ENCODE assay signal across 10 cellular contexts in genomic region chr17:7486181-7486580, GRCh38. TPM values are rescaled to one million over a fixed set of nuclear protein-coding genes. Genes with fewer than 3 reads are reported as not detected.
DNase-seq lines count a peak whose midpoint lies in the region; ATAC-seq and TF ChIP-seq lines count a peak whose summit lies in the region.
"Had no signal": no experiment of that assay in that cellular context is flagged by ENCODE, and none has a peak within 500 bp of the region (broad histone marks: within the 10 kb centered on the region; RNA-seq: fewer than 3 reads in every experiment).

No MANE protein-coding gene starts in this region.

- ATAC-seq in HG03457 (IDR thresholded peaks at IDR 0.05; ENCODE audit: unreplicated experiment) (no peak), GM21737 (IDR thresholded peaks at IDR 0.05; ENCODE audit: unreplicated experiment) (no peak)

- peaks cover 44 to 80% (median 73%) of the 10 kb centered on the region in 4 donors for H3K4me1 ChIP-seq in esophagus muscularis mucosa
- peaks cover 22% of the 10 kb centered on the region for H3K4me1 ChIP-seq in rectal smooth muscle tissue (ENCODE audit: control insufficient read depth, insufficient read depth, low read length)

- TF ChIP-seq EP300 in esophagus muscularis mucosa (IDR thresholded peaks at IDR 0.05), result no peak

- POLR2A ChIA-PET in RWPE1 (lab: Yijun Ruan, JAX; ENCODE audit: low non-redundant PET), result interaction anchor here (0.7 kb wide), 1 partner anchor 86 kb away, joined by 4 read pairs; no protein-coding TSS in a partner anchor

- intact Hi-C loops in esophagus muscularis mucosa (cut with DNase I), result loop anchor here (5.0 kb wide), 1 partner anchor 49 kb away; the partner anchor contains the start of genes FGF11 and TMEM102

- no peak overlapping the region for H3K9ac ChIP-seq in rectal smooth muscle tissue (ENCODE audit: low read length)

- H3K36me3 ChIP-seq in GM06990 (ENCODE audit: control insufficient read depth, insufficient read depth, low read length) (peaks cover 1% of the 10 kb centered on the region), esophagus muscularis mucosa (peaks cover 0 to 2% (median 0%) of the 10 kb centered on the region in 4 donors), rectal smooth muscle tissue (ENCODE audit: control insufficient read depth, insufficient read depth, low read length) (no peaks in the 10 kb centered on the region)

- H3K27me3 ChIP-seq in GM06990 (replicated peaks; ENCODE audit: control insufficient read depth, insufficient read depth, low read length) (no peaks in the 10 kb centered on the region), esophagus muscularis mucosa (peaks cover 0 to 3% (median 0%) of the 10 kb centered on the region in 4 donors), rectal smooth muscle tissue (ENCODE audit: control insufficient read depth, insufficient read depth, low read length) (no peaks in the 10 kb centered on the region)

- peak overlapping the region; percentile 99 for H3K27ac ChIP-seq in RWPE1
- H3K27ac ChIP-seq in esophagus muscularis mucosa (replicated peaks in 1 of 4), result peak overlapping the region in 2 of 4 donors; percentile 100
- H3K27ac ChIP-seq in rectal smooth muscle tissue (ENCODE audit: low read depth, low read length), result no peak overlapping the region

- no peaks in the 10 kb centered on the region for H3K9me3 ChIP-seq in esophagus muscularis mucosa

- peak overlapping the region; percentile 82 for H3K4me3 ChIP-seq in GM06990 (replicated peaks; ENCODE audit: low read depth, low read length)
- H3K4me3 ChIP-seq in esophagus muscularis mucosa, result peak overlapping the region; percentile 52 to 92 (median 70)
- H3K4me3 ChIP-seq in rectal smooth muscle tissue (ENCODE audit: low read length), result peak overlapping the region; percentile 40

- DNase-seq in GM06990 (ENCODE audit: extremely low read depth, insufficient read length) (no peak), RWPE1 (ENCODE audit: low spot score) (no peak), esophagus muscularis mucosa (ENCODE audit: extremely low spot score) (no peak), dermis blood vessel endothelial cell (no peak), activated gamma-delta T cell (lab: John Stamatoyannopoulos, UW) (no peak)

- no peak for TF ChIP-seq CTCF in GM06990 (IDR thresholded peaks at IDR 0.05; ENCODE audit: insufficient read depth, low read length, poor library complexity, severe bottlenecking)
- TF ChIP-seq CTCF in RWPE1 (conservative IDR thresholded peaks at IDR 0.05; ENCODE audit: low read depth), result no peak
- no peak for TF ChIP-seq CTCF in esophagus muscularis mucosa (IDR thresholded peaks at IDR 0.05)

- no peak for TF ChIP-seq POLR2A in esophagus muscularis mucosa (IDR thresholded peaks at IDR 0.05; ENCODE audit: low read depth)

- 48% methylated on average over 3 of the region's 3 CpGs for WGBS in esophagus muscularis mucosa

- CTCF ChIA-PET in RWPE1 (lab: Yijun Ruan, JAX), result interaction anchor here (0.7 to 2.4 kb wide), 4 partner anchors 49 to 444 kb away, joined by 3 to 20 read pairs (median 4); no protein-coding TSS in a partner anchor

RNA-seq across cellular contexts. Expression of gene POLR2A, which starts 2.0 kb away (rescaled TPM):
- total RNA-seq in esophagus muscularis mucosa (10 to 100 TPM; 29.5 to 66.4 (median 46.9) TPM), dermis blood vessel endothelial cell (81.2 and 139 TPM in 2 replicates)

RNA-seq across cellular contexts. Expression of gene SLC35G6, which starts 4.9 kb away (rescaled TPM):
- total RNA-seq in esophagus muscularis mucosa (not detected), dermis blood vessel endothelial cell (not detected in 2 replicates)
- total RNA-seq: mesenteric fat pad; T-helper 2 cell treated with Interferon-gamma antibody and Interleukin-4, amounts not matched to agents 100 ng/mL and 5 ng/mL, for 36 hours had no signal

RNA-seq across cellular contexts. Expression of gene ZBTB4, which starts 6.8 kb away (rescaled TPM):
- total RNA-seq in esophagus muscularis mucosa (100 to 1,000 TPM in 2 of 4 donors, 10 to 100 TPM in 2; 57.5 to 113 (median 87.7) TPM), dermis blood vessel endothelial cell (10.4 and 16.4 TPM in 2 replicates)

RNA-seq across cellular contexts. Expression of gene CHRNB1, which starts 41.3 kb away (rescaled TPM):
- total RNA-seq in esophagus muscularis mucosa (10 to 100 TPM in 1 of 4 donors, 1 to 10 TPM in 3; 5.0 to 12.8 (median 8.1) TPM), dermis blood vessel endothelial cell (4.6 and 5.8 TPM in 2 replicates)

RNA-seq across cellular contexts. Expression of gene FGF11, which starts 46.9 kb away (rescaled TPM):
- total RNA-seq in esophagus muscularis mucosa (1 to 10 TPM in 2 of 4 donors, under 1 TPM in 1, not detected in 1; 0.50 to 1.9 (median 1.3) TPM), dermis blood vessel endothelial cell (0.28 and 0.51 TPM in 2 replicates)
